1 cellular context compared by ENCODE assay signal in genomic region chr16:66130296-66130910, GRCh38.
TF ChIP-seq lines count a peak whose summit lies in the region.

No MANE protein-coding gene starts in this region.

TF ChIP-seq in GM23338, 12 proteins besides CTCF, POLR2A, EP300 and RAD21 (continued from another document):
- no peak for TF ChIP-seq ZNF462 (CRISPR knock-in tag; IDR thresholded peaks at IDR 0.05)
- no peak for TF ChIP-seq EZH2phosphoT487 (IDR thresholded peaks at IDR 0.05; ENCODE audit: unreplicated experiment)
- no peak for TF ChIP-seq EZH2 (IDR thresholded peaks at IDR 0.05; ENCODE audit: low read depth, unreplicated experiment)
- no peak for TF ChIP-seq CREB1 (CRISPR knock-in tag; IDR thresholded peaks at IDR 0.05; ENCODE audit: low read depth)
- no peak for TF ChIP-seq STAT1 (IDR thresholded peaks at IDR 0.05; ENCODE audit: unreplicated experiment)
- TF ChIP-seq REST (IDR thresholded peaks at IDR 0.05; ENCODE audit: unreplicated experiment) = no peak
- TF ChIP-seq NANOG (IDR thresholded peaks at IDR 0.05; ENCODE audit: borderline replicate concordance) = no peak
